16 cellular contexts compared by ENCODE assay signal in the genomic region with DNA sequence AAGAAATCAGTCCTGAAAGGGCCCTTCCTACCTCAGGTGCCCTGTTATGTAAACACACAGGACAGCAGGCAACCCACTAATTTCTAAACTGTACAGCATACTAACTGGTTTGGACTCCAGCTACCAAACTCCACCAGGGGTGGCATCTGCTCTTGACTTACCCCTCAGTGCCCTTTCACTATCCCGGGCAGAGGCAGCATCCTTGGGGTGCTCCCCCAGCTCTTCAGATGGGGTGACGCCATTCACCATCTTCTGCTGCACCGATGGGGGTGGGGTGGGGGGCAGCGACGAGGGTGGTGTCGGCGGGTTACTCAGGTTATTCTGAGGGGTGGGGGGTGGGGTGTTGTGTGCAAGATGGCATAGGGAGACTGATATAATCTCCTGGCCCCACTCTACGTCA. TPM values are rescaled to one million over a fixed set of nuclear protein-coding genes. Genes with fewer than 3 reads are reported as not detected.
"Had no signal": no experiment of that assay in that cellular context is flagged by ENCODE, and none has a peak within 500 bp of the region (broad histone marks: within the 10 kb centered on the region; RNA-seq: fewer than 3 reads in every experiment).

No MANE protein-coding gene starts in this region.

- ATAC-seq: activated naive CD4-positive, alpha-beta T cell treated with anti-CD3 and anti-CD28 coated beads, Interleukin-2, amount 50 U/mL, for 72 hours; activated T-cell treated with anti-CD3 and anti-CD28 coated beads, Interleukin-2, amount 50 U/mL, for 72 hours; sciatic nerve had no signal

- H3K4me3 Mint-ChIP-seq: activated CD4-positive, alpha-beta memory T cell treated with anti-CD3 and anti-CD28 coated beads for 36 hours; activated T-cell treated with anti-CD3 and anti-CD28 coated beads, Interleukin-2, amount 50 U/mL, for 72 hours; nephron progenitor cell had no signal

- H3K27ac ChIP-seq: colonic mucosa, ovary had no signal

- H3K27me3 ChIP-seq: colonic mucosa, esophagus muscularis mucosa, ovary had no signal

- H3K9me3 ChIP-seq: colonic mucosa, esophagus muscularis mucosa, ovary had no signal

- H3K27me3 Mint-ChIP-seq: activated CD4-positive, alpha-beta memory T cell treated with anti-CD3 and anti-CD28 coated beads for 36 hours had no signal

- H3K4me1 ChIP-seq: colonic mucosa had no signal

- H3K36me3 ChIP-seq: ovary had no signal

- H3K9me3 Mint-ChIP-seq: activated CD4-positive, alpha-beta memory T cell treated with anti-CD3 and anti-CD28 coated beads for 36 hours; activated naive CD4-positive, alpha-beta T cell treated with anti-CD3 and anti-CD28 coated beads, Interleukin-2, amount 50 U/mL, for 72 hours; activated T-cell treated with anti-CD3 and anti-CD28 coated beads, Interleukin-2, amount 50 U/mL, for 72 hours; nephron progenitor cell had no signal

- DNase-seq: activated CD4-positive, alpha-beta memory T cell treated with anti-CD3 and anti-CD28 coated beads for 36 hours; activated CD4-positive, alpha-beta T cell treated with anti-CD3 and anti-CD28 coated beads for 1 hour; activated gamma-delta T cell; activated T-cell treated with anti-CD3 and anti-CD28 coated beads, Interleukin-2, amount 50 U/mL, for 72 hours; colonic mucosa; glutamatergic neuron; nephron progenitor cell; T1000 had no signal

- H3K4me3 ChIP-seq: colonic mucosa, esophagus muscularis mucosa, ovary had no signal

- H3K27ac Mint-ChIP-seq: activated CD4-positive, alpha-beta memory T cell treated with anti-CD3 and anti-CD28 coated beads for 36 hours; activated T-cell treated with anti-CD3 and anti-CD28 coated beads, Interleukin-2, amount 50 U/mL, for 72 hours; nephron progenitor cell had no signal

- H3K4me1 Mint-ChIP-seq: nephron progenitor cell had no signal

RNA-seq across cellular contexts. Expression of a gene that starts 30.9 kb away (rescaled TPM):
- total RNA-seq: sciatic nerve had no signal

RNA-seq across cellular contexts. Expression of a gene that starts 39.7 kb away (rescaled TPM):
- total RNA-seq: urinary bladder had no signal

RNA-seq across cellular contexts. Expression of a gene that starts 52.0 kb away (rescaled TPM):
- total RNA-seq: activated CD4-positive, alpha-beta memory T cell treated with anti-CD3 and anti-CD28 coated beads for 36 hours; cardiac septum; colonic mucosa; esophagus muscularis mucosa; liver; ovary; pulmonary artery endothelial cell; sciatic nerve; urinary bladder had no signal
